Comparison of ENCODE assay signal across 9 cellular contexts in genomic region chr15:66390670-66391069, GRCh38. TPM values are rescaled to one million over a fixed set of nuclear protein-coding genes. Genes with fewer than 3 reads are reported as not detected.
DNase-seq lines count a peak whose midpoint lies in the region; ATAC-seq and TF ChIP-seq lines count a peak whose summit lies in the region.
"Had no signal": no experiment of that assay in that cellular context is flagged by ENCODE, and none has a peak within 500 bp of the region (broad histone marks: within the 10 kb centered on the region; RNA-seq: fewer than 3 reads in every experiment).

No MANE protein-coding gene starts in this region.

- peaks cover 66% of the 10 kb centered on the region for H3K4me1 ChIP-seq in Loucy (ENCODE audit: insufficient read depth, low read length, poor library complexity, severe bottlenecking)
- peaks cover 9% of the 10 kb centered on the region for H3K4me1 ChIP-seq in smooth muscle cell (ENCODE audit: low read depth)

- 0 out of 2 replicates have a peak, but pooled peaks cover 7% of the 10 kb centered on the region for H3F3A ChIP-seq in Loucy (ENCODE audit: low read depth)
- no peaks in the 10 kb centered on the region for H3F3A ChIP-seq in smooth muscle cell (ENCODE audit: low read depth)

- peaks cover 97% of the 10 kb centered on the region for H3K36me3 Mint-ChIP-seq in activated T-helper 17 cell treated with anti-CD3 and anti-CD28 coated beads, Interleukin-2, amount 50 U/mL, for 72 hours (ENCODE audit: low read depth)
- peaks cover 5% of the 10 kb centered on the region for H3K36me3 Mint-ChIP-seq in neural crest cell (ENCODE audit: low read depth)

- WGBS in smooth muscle cell (ENCODE audit: low lambda C conversion rate), result 70% methylated on average over 1 of the region's 1 CpG

- TF ChIP-seq CTCF in GM12865 (IDR thresholded peaks at IDR 0.05; ENCODE audit: insufficient read depth, low read depth, low read length, missing control alignments), result no peak
- TF ChIP-seq CTCF in Loucy (conservative IDR thresholded peaks at IDR 0.05; ENCODE audit: low read length), result no peak
- TF ChIP-seq CTCF in neural crest cell (conservative IDR thresholded peaks at IDR 0.05), result no peak
- no peak for TF ChIP-seq CTCF in smooth muscle cell (IDR thresholded peaks at IDR 0.05; ENCODE audit: borderline replicate concordance, insufficient read depth, poor library complexity, severe bottlenecking)

- peak overlapping the region; percentile 91 for H3K27ac Mint-ChIP-seq in activated T-helper 17 cell treated with anti-CD3 and anti-CD28 coated beads, Interleukin-2, amount 50 U/mL, for 72 hours
- no peak overlapping the region for H3K27ac Mint-ChIP-seq in neural crest cell (ENCODE audit: unreplicated experiment)
- H3K27ac Mint-ChIP-seq: endodermal cell had no signal

- H3K4me2 ChIP-seq in Loucy (ENCODE audit: low read depth, low read length, poor library complexity, severe bottlenecking) (peak overlapping the region; percentile 89), smooth muscle cell (no peak overlapping the region)

- H3K27ac ChIP-seq in smooth muscle cell (ENCODE audit: low read depth), result no peak overlapping the region

- peak; percentile 11 for ATAC-seq in activated T-helper 17 cell treated with anti-CD3 and anti-CD28 coated beads, Interleukin-2, amount 50 U/mL, for 72 hours (replicated peaks)
- no peak for ATAC-seq in GM18873 (IDR thresholded peaks at IDR 0.05; ENCODE audit: low FRiP score, unreplicated experiment)
- no peak for ATAC-seq in GM18511 (IDR thresholded peaks at IDR 0.05; ENCODE audit: unreplicated experiment)

- H3K4me3 Mint-ChIP-seq in activated T-helper 17 cell treated with anti-CD3 and anti-CD28 coated beads, Interleukin-2, amount 50 U/mL, for 72 hours, result peak overlapping the region; percentile 93
- H3K4me3 Mint-ChIP-seq in neural crest cell, result peak overlapping the region; percentile 46
- H3K4me3 Mint-ChIP-seq: endodermal cell had no signal

- no peaks in the 10 kb centered on the region for H3K27me3 Mint-ChIP-seq in activated T-helper 17 cell treated with anti-CD3 and anti-CD28 coated beads, Interleukin-2, amount 50 U/mL, for 72 hours
- no peaks in the 10 kb centered on the region for H3K27me3 Mint-ChIP-seq in neural crest cell (ENCODE audit: low read depth)

- H4K20me1 ChIP-seq in Loucy (ENCODE audit: insufficient read depth, low read length, poor library complexity, severe bottlenecking) (peaks cover 58% of the 10 kb centered on the region), smooth muscle cell (ENCODE audit: low read depth) (peaks cover 82% of the 10 kb centered on the region)

- DNase-seq in GM12865 (ENCODE audit: low read depth) (peak; percentile 83), neural crest cell (ENCODE audit: low read depth, low spot score) (no peak), smooth muscle cell (lab: John Stamatoyannopoulos, UW; ENCODE audit: unreplicated experiment) (no peak), NCI-H2029 treated with DMSO at 0.1 percent for 48 hours (lab: John Stamatoyannopoulos, UW) (no peak)

- H2AFZ ChIP-seq in Loucy (ENCODE audit: low read length) (no peak overlapping the region), smooth muscle cell (ENCODE audit: low read depth) (no peak overlapping the region)

- H3K79me2 ChIP-seq in Loucy (ENCODE audit: insufficient read depth, low read length) (peaks cover 92% of the 10 kb centered on the region), smooth muscle cell (ENCODE audit: low read depth) (peaks cover 82% of the 10 kb centered on the region)

- H3K9me2 ChIP-seq in Loucy (replicated peaks; ENCODE audit: low read depth, low read length), result no peaks in the 10 kb centered on the region

- H3K4me3 ChIP-seq in GM12865 (ENCODE audit: low read depth, low read length) (peak overlapping the region; percentile 63; the same call in 1 of the 2 replicates), Loucy (ENCODE audit: low read length, poor library complexity, severe bottlenecking) (peak overlapping the region; percentile 97), smooth muscle cell (no peak overlapping the region)

- H3K9ac ChIP-seq in Loucy (ENCODE audit: low read depth, low read length, poor library complexity, severe bottlenecking) (peak overlapping the region; percentile 51), smooth muscle cell (ENCODE audit: low read depth) (no peak overlapping the region)

- no peaks in the 10 kb centered on the region for H3K9me3 Mint-ChIP-seq in activated T-helper 17 cell treated with anti-CD3 and anti-CD28 coated beads, Interleukin-2, amount 50 U/mL, for 72 hours
- H3K9me3 Mint-ChIP-seq in neural crest cell, result no peaks in the 10 kb centered on the region
- H3K9me3 Mint-ChIP-seq: endodermal cell had no signal

- H3K27me3 ChIP-seq in Loucy (ENCODE audit: insufficient read depth, low read length, poor library complexity, severe bottlenecking) (no peaks in the 10 kb centered on the region), smooth muscle cell (ENCODE audit: low read depth) (no peaks in the 10 kb centered on the region)

- peaks cover 63% of the 10 kb centered on the region for H3K4me1 Mint-ChIP-seq in activated T-helper 17 cell treated with anti-CD3 and anti-CD28 coated beads, Interleukin-2, amount 50 U/mL, for 72 hours
- peaks cover 44% of the 10 kb centered on the region for H3K4me1 Mint-ChIP-seq in neural crest cell

- H3K9me3 ChIP-seq in Loucy (ENCODE audit: insufficient read depth, low read depth, low read length) (no peaks in the 10 kb centered on the region), smooth muscle cell (replicated peaks; ENCODE audit: low read depth) (no peaks in the 10 kb centered on the region)

- H3K36me3 ChIP-seq in Loucy (ENCODE audit: insufficient read depth, low read length) (0 out of 2 replicates have a peak, but pooled peaks cover under 1% of the 10 kb centered on the region), smooth muscle cell (ENCODE audit: low read depth) (no peaks in the 10 kb centered on the region)

RNA-seq across cellular contexts. Expression of gene MAP2K1, which starts 4.0 kb away (rescaled TPM):
- 100 to 1,000 TPM; 107 to 143 TPM for total RNA-seq in activated T-helper 17 cell treated with anti-CD3 and anti-CD28 coated beads, Interleukin-2, amount 50 U/mL, for 72 hours
- 43.3 and 43.4 TPM in 2 replicates for total RNA-seq in neural crest cell
- 50.4 and 62.2 TPM in 2 replicates for total RNA-seq in smooth muscle cell
- polyA plus RNA-seq in smooth muscle cell, result 55.3 and 62.9 TPM in 2 replicates

RNA-seq across cellular contexts. Expression of gene TIPIN, which starts 34.2 kb away (rescaled TPM):
- total RNA-seq in activated T-helper 17 cell treated with anti-CD3 and anti-CD28 coated beads, Interleukin-2, amount 50 U/mL, for 72 hours, result 10 to 100 TPM; 27.1 to 37.9 TPM
- total RNA-seq in neural crest cell, result 23.4 and 23.7 TPM in 2 replicates
- total RNA-seq in smooth muscle cell, result 5.7 and 9.9 TPM in 2 replicates
- 7.4 and 9.8 TPM in 2 replicates for polyA plus RNA-seq in smooth muscle cell
